Comparison of ENCODE assay signal across 11 cellular contexts in the genomic region with DNA sequence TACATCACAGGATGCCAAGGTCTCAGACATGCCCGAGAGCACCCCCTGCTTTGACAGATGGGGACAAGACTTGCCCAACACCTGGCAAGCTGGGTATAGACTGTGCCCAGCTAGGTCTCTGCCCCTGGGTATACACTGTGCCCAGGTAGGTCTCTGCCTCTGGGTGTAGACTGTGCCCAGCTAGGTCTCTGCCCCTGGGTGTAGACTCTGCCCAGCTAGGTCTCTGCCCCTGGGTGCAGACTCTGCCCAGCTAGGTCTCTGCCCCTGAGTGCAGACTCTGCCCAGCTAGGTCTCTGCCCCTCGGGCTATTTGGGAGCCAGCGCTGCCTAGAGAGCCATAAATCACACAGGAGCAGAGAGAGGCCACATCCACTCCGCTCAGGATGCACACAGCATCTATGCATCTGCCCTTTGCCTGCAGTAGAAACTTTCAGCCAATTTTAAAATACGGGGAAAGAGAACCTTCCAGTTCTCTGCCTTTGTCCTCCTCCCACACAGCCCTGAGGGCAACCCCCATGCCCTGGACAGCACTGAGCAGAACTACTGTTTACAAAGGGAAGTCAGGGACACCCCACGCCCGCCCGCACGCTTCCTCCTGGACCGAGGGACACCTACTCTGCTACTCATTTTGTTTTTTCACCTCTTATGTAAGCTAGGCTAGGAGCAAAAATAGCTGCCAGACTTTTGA.
DNase-seq lines count a peak whose midpoint lies in the region; ATAC-seq and TF ChIP-seq lines count a peak whose summit lies in the region.
"Had no signal": no experiment of that assay in that cellular context is flagged by ENCODE, and none has a peak within 500 bp of the region (broad histone marks: within the 10 kb centered on the region; RNA-seq: fewer than 3 reads in every experiment).

No MANE protein-coding gene starts in this region.

- H3K79me2 ChIP-seq in GM23338 (replicated peaks; ENCODE audit: insufficient read depth), result no peaks in the 10 kb centered on the region

- H3K36me3 ChIP-seq in GM23338 (ENCODE audit: insufficient read depth), result no peaks in the 10 kb centered on the region

- peak; percentile 2 to 17 for ATAC-seq in natural killer cell treated with Interleukin-12 subunit alpha and Interleukin-12 subunit beta and Interleukin-15 and Interleukin-18, amount 100 ng/mL, for 72 hours
- ATAC-seq in GM19395 (IDR thresholded peaks at IDR 0.05; ENCODE audit: unreplicated experiment) (no peak), GM23338 (no peak)

- H3K27me3 ChIP-seq in GM23338 (ENCODE audit: insufficient read depth), result no peaks in the 10 kb centered on the region

- no peak for TF ChIP-seq CTCF in NB4 (IDR thresholded peaks at IDR 0.05; ENCODE audit: low read depth, low read length)
- no peak for TF ChIP-seq CTCF in GM23338 (conservative IDR thresholded peaks at IDR 0.05; ENCODE audit: low read depth in 2 of 2)
- TF ChIP-seq CTCF in GM10266 (IDR thresholded peaks at IDR 0.05; ENCODE audit: control insufficient read depth, insufficient read depth, low read depth, missing control alignments), result no peak

- H3K4me3 Mint-ChIP-seq in natural killer cell treated with Interleukin-12 subunit alpha and Interleukin-12 subunit beta and Interleukin-15 and Interleukin-18, amount 100 ng/mL, for 72 hours, result peak overlapping the region; percentile 46
- no peak overlapping the region for H3K4me3 Mint-ChIP-seq in GM23338

- H3K4me3 ChIP-seq in NB4 (ENCODE audit: low read depth, low read length) (no peak overlapping the region), GM23338 (no peak overlapping the region)

- H3K9me2 ChIP-seq in GM23338 (ENCODE audit: insufficient read depth), result no peaks in the 10 kb centered on the region

- no peaks in the 10 kb centered on the region for H3K36me3 Mint-ChIP-seq in natural killer cell treated with Interleukin-12 subunit alpha and Interleukin-12 subunit beta and Interleukin-15 and Interleukin-18, amount 100 ng/mL, for 72 hours
- H3K36me3 Mint-ChIP-seq in GM23338 (ENCODE audit: low read depth), result peaks cover 9% of the 10 kb centered on the region; the same call in 2 of the 3 replicates

- no peak overlapping the region for H2AFZ ChIP-seq in GM23338

- peak overlapping the region; percentile 96 to 98 for H3K27ac Mint-ChIP-seq in natural killer cell treated with Interleukin-12 subunit alpha and Interleukin-12 subunit beta and Interleukin-15 and Interleukin-18, amount 100 ng/mL, for 72 hours
- no peak overlapping the region for H3K27ac Mint-ChIP-seq in GM23338

- no peaks in the 10 kb centered on the region for H3K27me3 Mint-ChIP-seq in natural killer cell treated with Interleukin-12 subunit alpha and Interleukin-12 subunit beta and Interleukin-15 and Interleukin-18, amount 100 ng/mL, for 72 hours
- H3K27me3 Mint-ChIP-seq in GM23338 (ENCODE audit: insufficient read depth, low read depth, poor library complexity), result peaks cover 8% of the 10 kb centered on the region

- no peaks in the 10 kb centered on the region for H3F3A ChIP-seq in GM23338 (replicated peaks; ENCODE audit: low read depth)

- H3K27ac ChIP-seq in GM23338 (ENCODE audit: low read depth), result no peak overlapping the region

- no peak for TF ChIP-seq POLR2A in NB4 (IDR thresholded peaks at IDR 0.05; ENCODE audit: extremely low read depth, insufficient read length)

- no peaks in the 10 kb centered on the region for H3K4me1 ChIP-seq in GM23338 (ENCODE audit: insufficient read depth)

- H3K4me1 Mint-ChIP-seq in natural killer cell treated with Interleukin-12 subunit alpha and Interleukin-12 subunit beta and Interleukin-15 and Interleukin-18, amount 100 ng/mL, for 72 hours (ENCODE audit: low read depth in 2 of 2), result peaks cover 54 to 58% of the 10 kb centered on the region in 2 donors
- peaks cover 2% of the 10 kb centered on the region; the same call in 2 of the 3 replicates for H3K4me1 Mint-ChIP-seq in GM23338

- H3K4me2 ChIP-seq in GM23338, result no peak overlapping the region

- DNase-seq in COLO668 (lab: John Stamatoyannopoulos, UW; ENCODE audit: unreplicated experiment) (peak; percentile 31), NB4 (ENCODE audit: low read depth) (peak; percentile 45), dermis blood vessel endothelial cell (peak; percentile 47), GM23338 (ENCODE audit: low spot score) (no peak), GM10266 (ENCODE audit: extremely low spot score) (no peak), NCI-H82 (lab: John Stamatoyannopoulos, UW) (no peak)
- no peak for DNase-seq in natural killer cell treated with Interleukin-12 subunit alpha and Interleukin-12 subunit beta and Interleukin-15 and Interleukin-18, amount 100 ng/mL, for 72 hours (ENCODE audit: low spot score)
- DNase-seq: effector CD8-positive, alpha-beta T cell; NK-92 treated with Interleukin-12 subunit alpha and Interleukin-12 subunit beta, amount 100 ng/mL, for 24 hours; T1000 had no signal

- H3K9me3 Mint-ChIP-seq in natural killer cell treated with Interleukin-12 subunit alpha and Interleukin-12 subunit beta and Interleukin-15 and Interleukin-18, amount 100 ng/mL, for 72 hours, result no peaks in the 10 kb centered on the region
- H3K9me3 Mint-ChIP-seq in GM23338, result no peaks in the 10 kb centered on the region

- no peaks in the 10 kb centered on the region; the same call in 1 of the 2 replicates for H4K20me1 ChIP-seq in GM23338 (replicated peaks; ENCODE audit: insufficient read depth)

TF ChIP-seq in GM23338, 12 proteins besides CTCF, POLR2A, EP300 and RAD21 (continues in another document):
- no peak for TF ChIP-seq STAT1 (IDR thresholded peaks at IDR 0.05; ENCODE audit: unreplicated experiment)
- TF ChIP-seq, protein P1, sequence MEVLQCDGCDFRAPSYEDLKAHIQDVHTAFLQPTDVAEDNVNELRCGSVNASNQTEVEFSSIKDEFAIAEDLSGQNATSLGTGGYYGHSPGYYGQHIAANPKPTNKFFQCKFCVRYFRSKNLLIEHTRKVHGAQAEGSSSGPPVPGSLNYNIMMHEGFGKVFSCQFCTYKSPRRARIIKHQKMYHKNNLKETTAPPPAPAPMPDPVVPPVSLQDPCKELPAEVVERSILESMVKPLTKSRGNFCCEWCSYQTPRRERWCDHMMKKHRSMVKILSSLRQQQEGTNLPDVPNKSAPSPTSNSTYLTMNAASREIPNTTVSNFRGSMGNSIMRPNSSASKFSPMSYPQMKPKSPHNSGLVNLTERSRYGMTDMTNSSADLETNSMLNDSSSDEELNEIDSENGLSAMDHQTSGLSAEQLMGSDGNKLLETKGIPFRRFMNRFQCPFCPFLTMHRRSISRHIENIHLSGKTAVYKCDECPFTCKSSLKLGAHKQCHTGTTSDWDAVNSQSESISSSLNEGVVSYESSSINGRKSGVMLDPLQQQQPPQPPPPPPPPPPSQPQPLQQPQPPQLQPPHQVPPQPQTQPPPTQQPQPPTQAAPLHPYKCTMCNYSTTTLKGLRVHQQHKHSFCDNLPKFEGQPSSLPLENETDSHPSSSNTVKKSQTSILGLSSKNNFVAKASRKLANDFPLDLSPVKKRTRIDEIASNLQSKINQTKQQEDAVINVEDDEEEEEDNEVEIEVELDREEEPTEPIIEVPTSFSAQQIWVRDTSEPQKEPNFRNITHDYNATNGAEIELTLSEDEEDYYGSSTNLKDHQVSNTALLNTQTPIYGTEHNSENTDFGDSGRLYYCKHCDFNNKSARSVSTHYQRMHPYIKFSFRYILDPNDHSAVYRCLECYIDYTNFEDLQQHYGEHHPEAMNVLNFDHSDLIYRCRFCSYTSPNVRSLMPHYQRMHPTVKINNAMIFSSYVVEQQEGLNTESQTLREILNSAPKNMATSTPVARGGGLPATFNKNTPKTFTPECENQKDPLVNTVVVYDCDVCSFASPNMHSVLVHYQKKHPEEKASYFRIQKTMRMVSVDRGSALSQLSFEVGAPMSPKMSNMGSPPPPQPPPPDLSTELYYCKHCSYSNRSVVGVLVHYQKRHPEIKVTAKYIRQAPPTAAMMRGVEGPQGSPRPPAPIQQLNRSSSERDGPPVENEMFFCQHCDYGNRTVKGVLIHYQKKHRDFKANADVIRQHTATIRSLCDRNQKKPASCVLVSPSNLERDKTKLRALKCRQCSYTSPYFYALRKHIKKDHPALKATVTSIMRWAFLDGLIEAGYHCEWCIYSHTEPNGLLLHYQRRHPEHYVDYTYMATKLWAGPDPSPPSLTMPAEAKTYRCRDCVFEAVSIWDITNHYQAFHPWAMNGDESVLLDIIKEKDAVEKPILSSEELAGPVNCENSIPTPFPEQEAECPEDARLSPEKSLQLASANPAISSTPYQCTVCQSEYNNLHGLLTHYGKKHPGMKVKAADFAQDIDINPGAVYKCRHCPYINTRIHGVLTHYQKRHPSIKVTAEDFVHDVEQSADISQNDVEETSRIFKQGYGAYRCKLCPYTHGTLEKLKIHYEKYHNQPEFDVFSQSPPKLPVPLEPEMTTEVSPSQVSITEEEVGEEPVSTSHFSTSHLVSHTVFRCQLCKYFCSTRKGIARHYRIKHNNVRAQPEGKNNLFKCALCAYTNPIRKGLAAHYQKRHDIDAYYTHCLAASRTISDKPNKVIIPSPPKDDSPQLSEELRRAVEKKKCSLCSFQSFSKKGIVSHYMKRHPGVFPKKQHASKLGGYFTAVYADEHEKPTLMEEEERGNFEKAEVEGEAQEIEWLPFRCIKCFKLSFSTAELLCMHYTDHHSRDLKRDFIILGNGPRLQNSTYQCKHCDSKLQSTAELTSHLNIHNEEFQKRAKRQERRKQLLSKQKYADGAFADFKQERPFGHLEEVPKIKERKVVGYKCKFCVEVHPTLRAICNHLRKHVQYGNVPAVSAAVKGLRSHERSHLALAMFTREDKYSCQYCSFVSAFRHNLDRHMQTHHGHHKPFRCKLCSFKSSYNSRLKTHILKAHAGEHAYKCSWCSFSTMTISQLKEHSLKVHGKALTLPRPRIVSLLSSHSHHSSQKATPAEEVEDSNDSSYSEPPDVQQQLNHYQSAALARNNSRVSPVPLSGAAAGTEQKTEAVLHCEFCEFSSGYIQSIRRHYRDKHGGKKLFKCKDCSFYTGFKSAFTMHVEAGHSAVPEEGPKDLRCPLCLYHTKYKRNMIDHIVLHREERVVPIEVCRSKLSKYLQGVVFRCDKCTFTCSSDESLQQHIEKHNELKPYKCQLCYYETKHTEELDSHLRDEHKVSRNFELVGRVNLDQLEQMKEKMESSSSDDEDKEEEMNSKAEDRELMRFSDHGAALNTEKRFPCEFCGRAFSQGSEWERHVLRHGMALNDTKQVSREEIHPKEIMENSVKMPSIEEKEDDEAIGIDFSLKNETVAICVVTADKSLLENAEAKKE (CRISPR knock-in tag; IDR thresholded peaks at IDR 0.05), result no peak
- no peak for TF ChIP-seq ZNF331 (CRISPR knock-in tag; IDR thresholded peaks at IDR 0.05; ENCODE audit: low read depth)

Comparison
In these comparisons a context has a peak if more than half of its experiments do, and no peak if none do; other contexts are left out.
1. DNase-seq: peak in COLO668 (single experiment), NB4 (single experiment) and dermis blood vessel endothelial cell (single experiment); none in natural killer cell treated with Interleukin-12 subunit alpha and Interleukin-12 subunit beta and Interleukin-15 and Interleukin-18, amount 100 ng/mL, for 72 hours (single experiment), GM23338 (single experiment), GM10266 (single experiment) and NCI-H82 (single experiment).
2. ATAC-seq: peak in natural killer cell treated with Interleukin-12 subunit alpha and Interleukin-12 subunit beta and Interleukin-15 and Interleukin-18, amount 100 ng/mL, for 72 hours (2 of 2); none in GM19395 (single experiment) and GM23338 (single experiment).